In genomic region chr13:111153279-111153976, GRCh38 we compare ENCODE assay signal across 1 cellular context.
TF ChIP-seq lines count a peak whose summit lies in the region.

No MANE protein-coding gene starts in this region.

TF ChIP-seq in HepG2, 621 proteins besides CTCF, POLR2A, EP300 and RAD21 (continued from another document):
- TF ChIP-seq ZBTB34 (CRISPR knock-in tag; IDR thresholded peaks at IDR 0.05) (no peak), ZSCAN21 (CRISPR knock-in tag; IDR thresholded peaks at IDR 0.05; ENCODE audit: borderline replicate concordance) (peak; percentile 33; the same call in 1 of the 2 replicates), PRDM10 (CRISPR knock-in tag; IDR thresholded peaks at IDR 0.05; ENCODE audit: low read depth) (no peak), ZNF136 (CRISPR knock-in tag; IDR thresholded peaks at IDR 0.05; ENCODE audit: low read depth) (0 out of 2 replicates have a peak, but pooled peaks have one; percentile 40), MXI1 (IDR thresholded peaks at IDR 0.05; ENCODE audit: borderline replicate concordance, low read depth, low read length) (peak; percentile 61; the same call in 1 of the 3 replicates), ETV6 (CRISPR knock-in tag; conservative IDR thresholded peaks at IDR 0.05) (peak; percentile 53; the same call in 1 of the 2 replicates), CBX2 (IDR thresholded peaks at IDR 0.05; ENCODE audit: low read depth, low read length) (no peak), CBX2 (CRISPR knock-in tag; IDR thresholded peaks at IDR 0.05; ENCODE audit: low read depth) (peak; percentile 73; the same call in 1 of the 2 replicates), ZNF737 (CRISPR knock-in tag; IDR thresholded peaks at IDR 0.05; ENCODE audit: borderline replicate concordance) (no peak), STAG1 (CRISPR knock-in tag; IDR thresholded peaks at IDR 0.05) (peak; percentile 30), ZNF180 (CRISPR knock-in tag; IDR thresholded peaks at IDR 0.05; ENCODE audit: borderline replicate concordance, low read depth) (no peak), TRIM24 (CRISPR knock-in tag; IDR thresholded peaks at IDR 0.05) (no peak), ZBTB3 (CRISPR knock-in tag; IDR thresholded peaks at IDR 0.05; ENCODE audit: borderline replicate concordance, low read depth) (no peak), ZNF430 (CRISPR knock-in tag; IDR thresholded peaks at IDR 0.05) (peak; percentile 60; the same call in 1 of the 2 replicates), GABPB1 (CRISPR knock-in tag; IDR thresholded peaks at IDR 0.05) (peak; percentile 98), CBX5 (CRISPR knock-in tag; IDR thresholded peaks at IDR 0.05; ENCODE audit: borderline replicate concordance) (peak; percentile 55), ZNF740 (CRISPR knock-in tag; IDR thresholded peaks at IDR 0.05) (0 out of 2 replicates have a peak, but pooled peaks have one; percentile 12), NFYC (CRISPR knock-in tag; IDR thresholded peaks at IDR 0.05) (0 out of 2 replicates have a peak, but pooled peaks have one; percentile 11), NFATC3 (CRISPR knock-in tag; IDR thresholded peaks at IDR 0.05) (0 out of 2 replicates have a peak, but pooled peaks have one; percentile 21)
